Comparison of ENCODE assay signal across 8 cellular contexts in genomic region chrX:2498781-2499302, GRCh38. TPM values are rescaled to one million over a fixed set of nuclear protein-coding genes. Genes with fewer than 3 reads are reported as not detected.
DNase-seq lines count a peak whose midpoint lies in the region; ATAC-seq and TF ChIP-seq lines count a peak whose summit lies in the region.

No MANE protein-coding gene starts in this region.

- no peaks in the 10 kb centered on the region for H3K9me3 ChIP-seq in psoas muscle

- peak overlapping the region; percentile 75 for H3K4me3 Mint-ChIP-seq in activated CD8-positive, alpha-beta T cell treated with anti-CD3 and anti-CD28 coated beads, Interleukin-2, amount 10 ng/mL, durations not matched to agents 7 days and 5 days

- DNase-seq in activated CD8-positive, alpha-beta T cell treated with anti-CD3 and anti-CD28 coated beads, Interleukin-2, amount 10 ng/mL, durations not matched to agents 7 days and 5 days = no peak
- DNase-seq in Right ventricle myocardium superior (peak; percentile 56), psoas muscle (no peak)
- no peak for DNase-seq in effector CD8-positive, alpha-beta T cell (lab: John Stamatoyannopoulos, UW)

- H3K36me3 Mint-ChIP-seq in activated CD8-positive, alpha-beta T cell treated with anti-CD3 and anti-CD28 coated beads, Interleukin-2, amount 10 ng/mL, durations not matched to agents 7 days and 5 days (ENCODE audit: low read depth) = peaks cover 15% of the 10 kb centered on the region

- H3K9me3 Mint-ChIP-seq in activated CD8-positive, alpha-beta T cell treated with anti-CD3 and anti-CD28 coated beads, Interleukin-2, amount 10 ng/mL, durations not matched to agents 7 days and 5 days (ENCODE audit: insufficient read depth) = no peaks in the 10 kb centered on the region

- H3K27ac Mint-ChIP-seq in activated CD8-positive, alpha-beta T cell treated with anti-CD3 and anti-CD28 coated beads, Interleukin-2, amount 10 ng/mL, durations not matched to agents 7 days and 5 days = peak overlapping the region; percentile 84

- TF ChIP-seq CTCF in GM12875 (IDR thresholded peaks at IDR 0.05; ENCODE audit: borderline replicate concordance, insufficient read depth, low read depth, low read length) (no peak), psoas muscle (IDR thresholded peaks at IDR 0.05) (no peak)

- peaks cover 27% of the 10 kb centered on the region for H3K4me1 Mint-ChIP-seq in activated CD8-positive, alpha-beta T cell treated with anti-CD3 and anti-CD28 coated beads, Interleukin-2, amount 10 ng/mL, durations not matched to agents 7 days and 5 days (ENCODE audit: low read depth)

- H3K27me3 Mint-ChIP-seq in activated CD8-positive, alpha-beta T cell treated with anti-CD3 and anti-CD28 coated beads, Interleukin-2, amount 10 ng/mL, durations not matched to agents 7 days and 5 days (ENCODE audit: low read depth) = no peaks in the 10 kb centered on the region

- ATAC-seq in activated CD8-positive, alpha-beta T cell treated with anti-CD3 and anti-CD28 coated beads, Interleukin-2, amount 10 ng/mL, durations not matched to agents 7 days and 5 days = no peak
- ATAC-seq in Right ventricle myocardium superior (ENCODE audit: poor library complexity) (peak; percentile 70), psoas muscle (peak; percentile 43 to 75 (median 62)), GM18511 (IDR thresholded peaks at IDR 0.05; ENCODE audit: unreplicated experiment) (no peak), HG02759 (IDR thresholded peaks at IDR 0.05; ENCODE audit: unreplicated experiment) (no peak), HG03520 (IDR thresholded peaks at IDR 0.05; ENCODE audit: unreplicated experiment) (no peak)

- H3K27me3 ChIP-seq in psoas muscle (ENCODE audit: insufficient read depth in 3 of 3, low read length in 2 of 3) = no peaks in the 10 kb centered on the region

- intact Hi-C loops in Right ventricle myocardium superior (cut with DNase I) (no loop called here), psoas muscle (cut with DNase I) (loop anchor here in 1 of 2 donors (10.0 kb wide), 1 partner anchor 94 kb away; no protein-coding TSS in a partner anchor)

- POLR2A ChIA-PET in activated CD8-positive, alpha-beta T cell treated with anti-CD3 and anti-CD28 coated beads, Interleukin-2, amount 10 ng/mL, durations not matched to agents 7 days and 5 days (lab: Charles Lee) = no interaction called here

- peak overlapping the region; percentile 90 for H3K27ac ChIP-seq in psoas muscle

- H3K4me3 ChIP-seq in GM12875 (ENCODE audit: low read depth, low read length) (peak overlapping the region; percentile 73), psoas muscle (peak overlapping the region; percentile 85)

- 12 to 29% (median 21%) methylated on average over 10 of the region's 10 CpGs for WGBS in psoas muscle, 3 donors

- peaks cover 14% of the 10 kb centered on the region for H3K4me1 ChIP-seq in psoas muscle

- CTCF ChIA-PET in activated CD8-positive, alpha-beta T cell treated with anti-CD3 and anti-CD28 coated beads, Interleukin-2, amount 10 ng/mL, durations not matched to agents 7 days and 5 days (lab: Charles Lee) = no interaction called here

- peaks cover 0 to 7% of the 10 kb centered on the region in 2 donors for H3K36me3 ChIP-seq in psoas muscle (ENCODE audit: insufficient read depth in 1 of 2, low read depth in 1 of 2)

RNA-seq across cellular contexts. Expression of gene DHRSX, which starts 1.9 kb away (rescaled TPM):
- 10 to 100 TPM; 16.2 to 18.9 TPM for total RNA-seq in activated CD8-positive, alpha-beta T cell treated with anti-CD3 and anti-CD28 coated beads, Interleukin-2, amount 10 ng/mL, durations not matched to agents 7 days and 5 days
- total RNA-seq in Right ventricle myocardium superior (29.9 TPM), psoas muscle (10 to 100 TPM in 3 of 4 donors, 1 to 10 TPM in 1; 9.6 to 19.3 (median 12.7) TPM)
- 1 to 10 TPM; 5.6 to 7.8 (median 7.2) TPM for polyA plus RNA-seq in psoas muscle

RNA-seq across cellular contexts. Expression of gene ZBED1, which starts 1.9 kb away (rescaled TPM):
- total RNA-seq in activated CD8-positive, alpha-beta T cell treated with anti-CD3 and anti-CD28 coated beads, Interleukin-2, amount 10 ng/mL, durations not matched to agents 7 days and 5 days = 10 to 100 TPM; 36.7 to 40.3 TPM
- total RNA-seq in Right ventricle myocardium superior (75.7 TPM), psoas muscle (10 to 100 TPM; 28.7 to 63.1 (median 36.3) TPM)
- 10 to 100 TPM; 18.6 to 67.9 (median 37.6) TPM for polyA plus RNA-seq in psoas muscle

Comparison
In these comparisons a context has a peak if more than half of its experiments do, and no peak if none do; other contexts are left out.
1. ATAC-seq: peak in Right ventricle myocardium superior (single experiment) and psoas muscle (4 of 4); none in activated CD8-positive, alpha-beta T cell treated with anti-CD3 and anti-CD28 coated beads, Interleukin-2, amount 10 ng/mL, durations not matched to agents 7 days and 5 days (single experiment), GM18511 (single experiment), HG02759 (single experiment) and HG03520 (single experiment).